ENCODE assay signal across 15 cellular contexts in genomic region chr1:21621051-21621450, GRCh38. TPM values are rescaled to one million over a fixed set of nuclear protein-coding genes. Genes with fewer than 3 reads are reported as not detected.
DNase-seq lines count a peak whose midpoint lies in the region; ATAC-seq and TF ChIP-seq lines count a peak whose summit lies in the region.
"Had no signal": no experiment of that assay in that cellular context is flagged by ENCODE, and none has a peak within 500 bp of the region (broad histone marks: within the 10 kb centered on the region; RNA-seq: fewer than 3 reads in every experiment).

No MANE protein-coding gene starts in this region.

- H3K4me3 Mint-ChIP-seq in activated naive CD4-positive, alpha-beta T cell treated with anti-CD3 and anti-CD28 coated beads, Interleukin-2, amount 50 U/mL, for 24 hours = peak overlapping the region; percentile 68

- H3K36me3 Mint-ChIP-seq in activated naive CD4-positive, alpha-beta T cell treated with anti-CD3 and anti-CD28 coated beads, Interleukin-2, amount 50 U/mL, for 24 hours = no peaks in the 10 kb centered on the region
- no peaks in the 10 kb centered on the region for H3K36me3 Mint-ChIP-seq in activated naive CD4-positive, alpha-beta T cell treated with anti-CD3 and anti-CD28 coated beads, Interleukin-2, amount 50 U/mL, for 72 hours
- H3K36me3 Mint-ChIP-seq: CD4-positive, CD25-positive, alpha-beta regulatory T cell; natural killer cell had no signal

- TF ChIP-seq POLR2A in body of pancreas (IDR thresholded peaks at IDR 0.05) (no peak), transverse colon (IDR thresholded peaks at IDR 0.05) (no peak)

- no peaks in the 10 kb centered on the region for H3K27me3 ChIP-seq in body of pancreas
- H3K27me3 ChIP-seq in lower lobe of right lung (ENCODE audit: low read depth) = peaks cover 39% of the 10 kb centered on the region
- H3K27me3 ChIP-seq in transverse colon = peaks cover 13% of the 10 kb centered on the region

- H3K27ac ChIP-seq in body of pancreas (peak overlapping the region; percentile 68 to 85 (median 82)), lower lobe of right lung (no peak overlapping the region), transverse colon (no peak overlapping the region)
- H3K27ac ChIP-seq: psoas muscle had no signal

- no peak for TF ChIP-seq CTCF in body of pancreas (IDR thresholded peaks at IDR 0.05)
- no peak for TF ChIP-seq CTCF in lower lobe of right lung (IDR thresholded peaks at IDR 0.05)
- TF ChIP-seq CTCF in transverse colon (IDR thresholded peaks at IDR 0.05) = no peak

- TF ChIP-seq EP300 in transverse colon (IDR thresholded peaks at IDR 0.05; ENCODE audit: low read depth) = no peak

- H3K9me3 ChIP-seq in body of pancreas = no peaks in the 10 kb centered on the region
- H3K9me3 ChIP-seq in lower lobe of right lung = no peaks in the 10 kb centered on the region
- H3K9me3 ChIP-seq in transverse colon = no peaks in the 10 kb centered on the region
- H3K9me3 ChIP-seq: psoas muscle had no signal

- no peak overlapping the region for H3K27ac Mint-ChIP-seq in activated naive CD4-positive, alpha-beta T cell treated with anti-CD3 and anti-CD28 coated beads, Interleukin-2, amount 50 U/mL, for 24 hours
- H3K27ac Mint-ChIP-seq in activated naive CD4-positive, alpha-beta T cell treated with anti-CD3 and anti-CD28 coated beads, Interleukin-2, amount 50 U/mL, for 72 hours = no peak overlapping the region
- H3K27ac Mint-ChIP-seq: CD4-positive, CD25-positive, alpha-beta regulatory T cell; natural killer cell had no signal

- in situ Hi-C loops in transverse colon (cut with MboI; ENCODE audit: low pct_ligation_motif_present in 1 of 4, low pct_unique_long_range_greater_than_20kb in 1 of 4, low sequenced_read_pairs in 3 of 4) = no loop called here

- H3K36me3 ChIP-seq in body of pancreas (replicated peaks in 1 of 2; ENCODE audit: insufficient read depth in 1 of 2, low read depth in 2 of 2) (peaks cover 0 to 4% of the 10 kb centered on the region in 2 donors), lower lobe of right lung (no peaks in the 10 kb centered on the region), transverse colon (no peaks in the 10 kb centered on the region)

- H3K4me1 Mint-ChIP-seq in activated naive CD4-positive, alpha-beta T cell treated with anti-CD3 and anti-CD28 coated beads, Interleukin-2, amount 50 U/mL, for 24 hours = peaks cover 9% of the 10 kb centered on the region
- H3K4me1 Mint-ChIP-seq: natural killer cell had no signal

- 25% methylated on average over 6 to 7 of the region's 7 CpGs for WGBS in body of pancreas, 2 donors
- WGBS in transverse colon (ENCODE audit: low coverage in 1 of 2), 2 donors = 51 to 86% methylated on average over 2 to 7 of the region's 7 CpGs

- H3K4me3 ChIP-seq in body of pancreas (peak overlapping the region; percentile 64 to 78), lower lobe of right lung (peak overlapping the region; percentile 54), transverse colon (peak overlapping the region in 3 of 4 donors; percentile 4 to 50 (median 46))
- H3K4me3 ChIP-seq: psoas muscle had no signal

- DNase-seq in activated naive CD4-positive, alpha-beta T cell treated with anti-CD3 and anti-CD28 coated beads, Interleukin-2, amount 50 U/mL, for 72 hours (ENCODE audit: low spot score in 2 of 2) = no peak
- DNase-seq in body of pancreas (no peak), lower lobe of right lung (no peak), transverse colon (no peak), SHP77 treated with DMSO at 0.1 percent for 48 hours (lab: John Stamatoyannopoulos, UW) (no peak), NCI-H524 treated with DMSO at 0.1 percent for 48 hours (lab: John Stamatoyannopoulos, UW) (no peak), cerebellum (ENCODE audit: low spot score) (no peak)
- DNase-seq: activated gamma-delta T cell treated with Interleukin-2 at 50 U/mL for 16 hours; CD4-positive, CD25-positive, alpha-beta regulatory T cell; KBM-7; natural killer cell; NCI-H1930; psoas muscle; stimulated activated CD4-positive, alpha-beta T cell treated with anti-CD3 and anti-CD28 coated beads, Interleukin-4, amount 100 ng/mL, for 4 hours had no signal

- no peak for ATAC-seq in activated naive CD4-positive, alpha-beta T cell treated with anti-CD3 and anti-CD28 coated beads, Interleukin-2, amount 50 U/mL, for 72 hours
- ATAC-seq in body of pancreas (no peak), lower lobe of right lung (no peak)
- ATAC-seq: natural killer cell, psoas muscle had no signal

- H3K4me1 ChIP-seq in body of pancreas = peaks cover 86% of the 10 kb centered on the region
- peaks cover 26% of the 10 kb centered on the region for H3K4me1 ChIP-seq in lower lobe of right lung
- H3K4me1 ChIP-seq in transverse colon = peaks cover 0 to 12% (median 9%) of the 10 kb centered on the region in 4 donors
- H3K4me1 ChIP-seq: psoas muscle had no signal

- H3K9me3 Mint-ChIP-seq in activated naive CD4-positive, alpha-beta T cell treated with anti-CD3 and anti-CD28 coated beads, Interleukin-2, amount 50 U/mL, for 24 hours = no peaks in the 10 kb centered on the region
- H3K9me3 Mint-ChIP-seq in activated naive CD4-positive, alpha-beta T cell treated with anti-CD3 and anti-CD28 coated beads, Interleukin-2, amount 50 U/mL, for 72 hours = no peaks in the 10 kb centered on the region
- H3K9me3 Mint-ChIP-seq: natural killer cell had no signal

- intact Hi-C loops in body of pancreas (cut with DNase I) (no loop called here), lower lobe of right lung (cut with DNase I) (no loop called here), transverse colon (cut with DNase I; ENCODE audit: low total_unique reads) (no loop called here)

- H3K27me3 Mint-ChIP-seq in activated naive CD4-positive, alpha-beta T cell treated with anti-CD3 and anti-CD28 coated beads, Interleukin-2, amount 50 U/mL, for 24 hours = peaks cover 9% of the 10 kb centered on the region

RNA-seq across cellular contexts. Expression of gene RAP1GAP, which starts 48.1 kb away (rescaled TPM):
- total RNA-seq in activated naive CD4-positive, alpha-beta T cell treated with anti-CD3 and anti-CD28 coated beads, Interleukin-2, amount 50 U/mL, for 72 hours = 1 to 10 TPM in 1 of 2 donors, under 1 TPM in 1; 0.46 to 2.1 TPM
- 100 to 1,000 TPM in 1 of 2 donors, 10 to 100 TPM in 1; 46.5 to 104 TPM for total RNA-seq in body of pancreas
- total RNA-seq in lower lobe of right lung = 33.7 TPM
- 10 to 100 TPM; 14.1 to 37.4 (median 28.8) TPM for total RNA-seq in transverse colon
- 13.5 TPM for total RNA-seq in cerebellum

Comparison
In these comparisons a context has a peak if more than half of its experiments do, and no peak if none do; other contexts are left out.
1. H3K27ac ChIP-seq: peak in body of pancreas (4 of 4); none in lower lobe of right lung (single experiment) and transverse colon (0 of 4).
2. Peak in every context shown above with its lines, with median percentiles within 50 percentile points of each other: H3K4me3 ChIP-seq.